Comparison of ENCODE assay signal across 8 cellular contexts in the genomic region with DNA sequence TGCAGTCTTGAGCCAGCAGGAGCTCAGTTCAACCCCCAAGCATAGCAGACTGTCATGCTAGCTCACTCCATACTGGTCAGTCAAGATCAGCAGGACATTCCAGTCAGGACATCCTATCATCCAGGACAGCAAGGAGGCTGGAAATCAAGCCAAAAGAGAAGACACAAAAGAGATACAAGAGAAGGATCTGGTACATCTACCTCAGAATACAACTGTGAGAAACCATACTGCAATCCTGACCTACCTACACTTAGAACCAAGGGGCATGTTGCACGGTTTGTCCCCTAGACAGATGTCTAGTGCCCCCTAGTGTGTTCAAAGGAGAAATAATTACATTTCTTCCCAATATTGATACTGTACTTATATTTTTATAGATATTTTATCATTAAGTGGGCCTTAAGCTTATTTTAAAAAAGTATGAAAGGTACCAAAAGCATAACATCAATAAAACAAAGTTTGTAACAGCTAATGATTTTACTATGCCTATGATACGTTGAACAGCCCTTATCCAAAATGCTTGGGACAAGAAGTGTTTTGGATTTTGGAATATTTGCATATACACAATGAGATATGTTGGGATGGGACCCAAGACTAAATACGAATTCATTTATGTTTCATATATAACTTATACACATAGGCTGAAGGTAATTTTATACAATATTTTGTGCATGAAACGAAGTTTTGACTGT. TPM values are rescaled to one million over a fixed set of nuclear protein-coding genes. Genes with fewer than 3 reads are reported as not detected.
DNase-seq lines count a peak whose midpoint lies in the region; ATAC-seq and TF ChIP-seq lines count a peak whose summit lies in the region.

No MANE protein-coding gene starts in this region.

- H3K27ac Mint-ChIP-seq in T-helper 17 cell (no peak overlapping the region), glutamatergic neuron (ENCODE audit: unreplicated experiment) (no peak overlapping the region)
- H3K27ac Mint-ChIP-seq in stimulated activated effector memory CD8-positive, alpha-beta T cell treated with anti-CD3 and anti-CD28 coated beads, Interleukin-12 subunit alpha, Interleukin-12 subunit beta, amount 100 ng/mL, for 72 hours, result no peak overlapping the region

- H3K4me1 Mint-ChIP-seq in T-helper 17 cell (peaks cover 18% of the 10 kb centered on the region), glutamatergic neuron (ENCODE audit: low read depth, unreplicated experiment) (peaks cover 3% of the 10 kb centered on the region)
- peaks cover 21% of the 10 kb centered on the region for H3K4me1 Mint-ChIP-seq in stimulated activated effector memory CD8-positive, alpha-beta T cell treated with anti-CD3 and anti-CD28 coated beads, Interleukin-12 subunit alpha, Interleukin-12 subunit beta, amount 100 ng/mL, for 72 hours

- H3K27me3 Mint-ChIP-seq in T-helper 17 cell (peaks cover 7% of the 10 kb centered on the region), glutamatergic neuron (ENCODE audit: unreplicated experiment) (peaks cover 3% of the 10 kb centered on the region)

- no peaks in the 10 kb centered on the region for H3K9me3 Mint-ChIP-seq in glutamatergic neuron (ENCODE audit: unreplicated experiment)
- H3K9me3 Mint-ChIP-seq in stimulated activated effector memory CD8-positive, alpha-beta T cell treated with anti-CD3 and anti-CD28 coated beads, Interleukin-12 subunit alpha, Interleukin-12 subunit beta, amount 100 ng/mL, for 72 hours, result no peaks in the 10 kb centered on the region

- H3K4me3 Mint-ChIP-seq in T-helper 17 cell, result no peak overlapping the region
- H3K4me3 Mint-ChIP-seq in glutamatergic neuron (ENCODE audit: unreplicated experiment), result no peak overlapping the region
- H3K4me3 Mint-ChIP-seq in stimulated activated effector memory CD8-positive, alpha-beta T cell treated with anti-CD3 and anti-CD28 coated beads, Interleukin-12 subunit alpha, Interleukin-12 subunit beta, amount 100 ng/mL, for 72 hours, result no peak overlapping the region

- no peaks in the 10 kb centered on the region for H3K9me3 ChIP-seq in T-helper 17 cell (ENCODE audit: control insufficient read depth, low read length, poor library complexity, severe bottlenecking)

- ATAC-seq in T-helper 17 cell (peak; percentile 59), GM21619 (IDR thresholded peaks at IDR 0.05; ENCODE audit: unreplicated experiment) (no peak), HG02970 (IDR thresholded peaks at IDR 0.05; ENCODE audit: low FRiP score, unreplicated experiment) (no peak)
- ATAC-seq in stimulated activated effector memory CD8-positive, alpha-beta T cell treated with anti-CD3 and anti-CD28 coated beads, Interleukin-12 subunit alpha, Interleukin-12 subunit beta, amount 100 ng/mL, for 72 hours, result peak; percentile 61

- DNase-seq in NCI-H2107 treated with DMSO at 0.1 percent for 48 hours (lab: John Stamatoyannopoulos, UW; ENCODE audit: unreplicated experiment) (peak; percentile 12), NCI-H2107 (lab: John Stamatoyannopoulos, UW) (no peak), T-helper 17 cell (no peak), glutamatergic neuron (no peak)
- DNase-seq in stimulated activated effector memory CD8-positive, alpha-beta T cell treated with anti-CD3 and anti-CD28 coated beads, Interleukin-12 subunit alpha, Interleukin-12 subunit beta, amount 100 ng/mL, for 72 hours (ENCODE audit: low spot score in 2 of 2), result no peak

- peak; percentile 71 for TF ChIP-seq CTCF in glutamatergic neuron (IDR thresholded peaks at IDR 0.05; ENCODE audit: partially characterized antibody, unreplicated experiment)

- no peak for TF ChIP-seq EP300 in Ishikawa (IDR thresholded peaks at IDR 0.05; ENCODE audit: borderline replicate concordance)

- H3K36me3 Mint-ChIP-seq in T-helper 17 cell (ENCODE audit: low read depth), result peaks cover 5% of the 10 kb centered on the region
- H3K36me3 Mint-ChIP-seq in glutamatergic neuron (ENCODE audit: unreplicated experiment), result no peaks in the 10 kb centered on the region
- H3K36me3 Mint-ChIP-seq in stimulated activated effector memory CD8-positive, alpha-beta T cell treated with anti-CD3 and anti-CD28 coated beads, Interleukin-12 subunit alpha, Interleukin-12 subunit beta, amount 100 ng/mL, for 72 hours, result peaks cover 30% of the 10 kb centered on the region

- TF ChIP-seq RAD21 in Ishikawa (IDR thresholded peaks at IDR 0.05; ENCODE audit: low read depth), result peak; percentile 77

TF ChIP-seq in Ishikawa, 13 proteins besides CTCF, POLR2A, EP300 and RAD21:
- TF ChIP-seq, protein P1, sequence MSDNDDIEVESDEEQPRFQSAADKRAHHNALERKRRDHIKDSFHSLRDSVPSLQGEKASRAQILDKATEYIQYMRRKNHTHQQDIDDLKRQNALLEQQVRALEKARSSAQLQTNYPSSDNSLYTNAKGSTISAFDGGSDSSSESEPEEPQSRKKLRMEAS (IDR thresholded peaks at IDR 0.05), result no peak
- TF ChIP-seq FOXM1 (IDR thresholded peaks at IDR 0.05; ENCODE audit: borderline replicate concordance, low read depth) (no peak), ZBTB7A (IDR thresholded peaks at IDR 0.05; ENCODE audit: low read depth) (no peak), TEAD4 (IDR thresholded peaks at IDR 0.05) (no peak), NFIC (IDR thresholded peaks at IDR 0.05) (no peak), CREB1 (IDR thresholded peaks at IDR 0.05; ENCODE audit: low read depth) (no peak), USF1 (IDR thresholded peaks at IDR 0.05) (no peak), TCF12 (IDR thresholded peaks at IDR 0.05; ENCODE audit: low read depth) (no peak), CEBPB (IDR thresholded peaks at IDR 0.05) (no peak), YY1 (IDR thresholded peaks at IDR 0.05; ENCODE audit: low read depth) (no peak), EGR1 (IDR thresholded peaks at IDR 0.05) (no peak), TAF1 (IDR thresholded peaks at IDR 0.05; ENCODE audit: low read depth) (no peak)
- TF ChIP-seq, protein P2, sequence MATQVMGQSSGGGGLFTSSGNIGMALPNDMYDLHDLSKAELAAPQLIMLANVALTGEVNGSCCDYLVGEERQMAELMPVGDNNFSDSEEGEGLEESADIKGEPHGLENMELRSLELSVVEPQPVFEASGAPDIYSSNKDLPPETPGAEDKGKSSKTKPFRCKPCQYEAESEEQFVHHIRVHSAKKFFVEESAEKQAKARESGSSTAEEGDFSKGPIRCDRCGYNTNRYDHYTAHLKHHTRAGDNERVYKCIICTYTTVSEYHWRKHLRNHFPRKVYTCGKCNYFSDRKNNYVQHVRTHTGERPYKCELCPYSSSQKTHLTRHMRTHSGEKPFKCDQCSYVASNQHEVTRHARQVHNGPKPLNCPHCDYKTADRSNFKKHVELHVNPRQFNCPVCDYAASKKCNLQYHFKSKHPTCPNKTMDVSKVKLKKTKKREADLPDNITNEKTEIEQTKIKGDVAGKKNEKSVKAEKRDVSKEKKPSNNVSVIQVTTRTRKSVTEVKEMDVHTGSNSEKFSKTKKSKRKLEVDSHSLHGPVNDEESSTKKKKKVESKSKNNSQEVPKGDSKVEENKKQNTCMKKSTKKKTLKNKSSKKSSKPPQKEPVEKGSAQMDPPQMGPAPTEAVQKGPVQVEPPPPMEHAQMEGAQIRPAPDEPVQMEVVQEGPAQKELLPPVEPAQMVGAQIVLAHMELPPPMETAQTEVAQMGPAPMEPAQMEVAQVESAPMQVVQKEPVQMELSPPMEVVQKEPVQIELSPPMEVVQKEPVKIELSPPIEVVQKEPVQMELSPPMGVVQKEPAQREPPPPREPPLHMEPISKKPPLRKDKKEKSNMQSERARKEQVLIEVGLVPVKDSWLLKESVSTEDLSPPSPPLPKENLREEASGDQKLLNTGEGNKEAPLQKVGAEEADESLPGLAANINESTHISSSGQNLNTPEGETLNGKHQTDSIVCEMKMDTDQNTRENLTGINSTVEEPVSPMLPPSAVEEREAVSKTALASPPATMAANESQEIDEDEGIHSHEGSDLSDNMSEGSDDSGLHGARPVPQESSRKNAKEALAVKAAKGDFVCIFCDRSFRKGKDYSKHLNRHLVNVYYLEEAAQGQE (IDR thresholded peaks at IDR 0.05; ENCODE audit: low read depth), result no peak

RNA-seq across cellular contexts. Expression of gene ERCC6, which starts 26.7 kb away (rescaled TPM):
- total RNA-seq in T-helper 17 cell (10 to 100 TPM; 29.2 to 38.5 TPM), glutamatergic neuron (ENCODE audit: unreplicated experiment) (27.5 TPM)

Comparison
In these comparisons a context has a peak if more than half of its experiments do, and no peak if none do; other contexts are left out.
1. ATAC-seq: peak in T-helper 17 cell (single experiment) and stimulated activated effector memory CD8-positive, alpha-beta T cell treated with anti-CD3 and anti-CD28 coated beads, Interleukin-12 subunit alpha, Interleukin-12 subunit beta, amount 100 ng/mL, for 72 hours (single experiment); none in GM21619 (single experiment) and HG02970 (single experiment).